1 cellular context compared by ENCODE assay signal in the genomic region with DNA sequence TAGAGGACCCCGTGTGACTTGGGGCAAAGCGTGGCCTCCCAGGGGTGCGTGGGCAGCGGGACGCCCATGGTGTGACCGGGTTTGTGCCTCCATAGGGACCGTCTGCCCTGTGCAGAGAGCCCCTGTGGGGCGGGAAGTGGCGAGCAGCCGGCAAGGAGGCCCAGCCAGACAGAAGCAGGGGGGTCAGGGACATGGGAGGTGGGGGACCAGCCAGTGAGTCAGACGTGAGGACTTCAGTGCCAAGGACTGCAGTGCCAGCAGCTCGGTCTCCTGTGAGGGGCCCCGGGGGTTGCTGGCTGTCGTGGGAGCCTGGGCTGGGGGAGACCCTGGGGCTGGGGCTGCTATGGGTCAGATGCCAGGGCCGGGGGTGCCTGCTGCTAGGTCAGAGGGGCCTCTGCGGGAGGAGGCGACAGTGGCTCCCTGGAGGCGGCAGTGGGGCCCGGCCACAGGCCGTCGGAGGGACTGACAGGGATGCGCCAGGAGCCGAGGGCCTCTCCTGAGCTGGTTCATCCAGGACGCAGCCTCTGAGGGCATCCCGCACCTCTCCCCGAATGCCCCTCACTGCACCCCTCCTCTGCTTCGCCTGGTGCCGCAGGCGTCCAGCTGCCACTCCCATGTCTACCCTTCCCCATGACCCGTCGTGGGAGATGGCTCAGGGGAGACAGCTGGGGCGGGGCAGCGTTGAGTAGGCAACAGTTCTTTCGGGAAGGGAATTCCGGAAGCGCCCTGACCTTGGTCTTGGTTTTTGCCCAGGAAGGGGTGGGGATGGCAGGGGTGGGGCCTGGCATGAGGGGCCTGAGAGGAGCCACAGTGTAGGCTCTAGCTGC.
TF ChIP-seq lines count a peak whose summit lies in the region.

No MANE protein-coding gene starts in this region.

TF ChIP-seq in SK-N-SH treated with all-trans-retinoic acid at 6 μM for 48 hours, 23 proteins besides CTCF, POLR2A, EP300 and RAD21 (continued from another document):
- no peak for TF ChIP-seq ZNF8 (CRISPR knock-in tag; IDR thresholded peaks at IDR 0.05)
TF ChIP-seq in SK-N-SH treated with all-trans-retinoic acid at 6 μM for 48 hours: peak in this region for 0.
